In genomic region chr9:73280113-73280512, GRCh38 we compare ENCODE assay signal across 10 cellular contexts.
"Had no signal": no experiment of that assay in that cellular context is flagged by ENCODE, and none has a peak within 500 bp of the region (broad histone marks: within the 10 kb centered on the region; RNA-seq: fewer than 3 reads in every experiment).

No MANE protein-coding gene starts in this region.

- H3K9ac ChIP-seq: GM23248 had no signal

- H3K4me1 ChIP-seq: HAP-1 had no signal

- DNase-seq: GM23248, GOT3, H7, HFFc6, KG1 had no signal

- ATAC-seq: HCT116, HepG2 had no signal

- H3K36me3 Mint-ChIP-seq: IgD-negative memory B cell had no signal

- H3K9me3 ChIP-seq: HAP-1 had no signal

- H3K36me3 ChIP-seq: HAP-1 had no signal

- H3K27ac Mint-ChIP-seq: HFFc6, IgD-negative memory B cell had no signal

- H3K27me3 Mint-ChIP-seq: IgD-negative memory B cell had no signal

- H3K4me1 Mint-ChIP-seq: IgD-negative memory B cell had no signal

- H2AFZ ChIP-seq: GM23248 had no signal

- H3K4me3 Mint-ChIP-seq: HFFc6, IgD-negative memory B cell had no signal

- H3K9me3 Mint-ChIP-seq: HFFc6 had no signal

- H3K4me3 ChIP-seq: GM23248, HAP-1 had no signal

- H3K27ac ChIP-seq: GM23248, HL-60 had no signal
